In the genomic region with DNA sequence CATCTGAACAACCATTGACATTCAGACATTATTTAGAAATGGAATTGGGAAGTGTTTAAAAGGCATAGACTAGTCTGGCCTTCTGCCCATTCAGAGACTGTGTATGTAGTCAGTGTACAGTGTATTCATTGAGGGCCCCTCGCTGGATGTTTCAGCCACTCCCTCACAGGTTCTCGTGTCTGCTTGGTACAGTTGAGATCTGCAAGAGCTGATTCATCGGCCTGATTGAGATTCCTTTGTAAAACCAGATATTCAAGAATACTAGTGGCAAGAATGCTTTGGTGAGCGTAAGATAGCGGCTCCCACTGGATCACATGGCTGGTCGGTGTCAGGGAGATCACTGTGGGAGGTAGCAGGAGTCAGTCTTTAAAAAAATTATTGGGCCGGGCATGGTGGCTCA, we compare ENCODE assay signal across 21 cellular contexts.
DNase-seq lines count a peak whose midpoint lies in the region; TF ChIP-seq lines count a peak whose summit lies in the region.
"Had no signal": no experiment of that assay in that cellular context is flagged by ENCODE, and none has a peak within 500 bp of the region (broad histone marks: within the 10 kb centered on the region; RNA-seq: fewer than 3 reads in every experiment).

No MANE protein-coding gene starts in this region.

- H3K36me3 Mint-ChIP-seq in activated T-cell treated with anti-CD3 and anti-CD28 coated beads, Interleukin-2, amount 50 U/mL, for 24 hours (ENCODE audit: low read depth): no peaks in the 10 kb centered on the region

- WGBS in hepatocyte (ENCODE audit: low lambda C conversion rate, missing lambda C conversion rate): 72% methylated on average over 7 of the region's 7 CpGs

- in situ Hi-C loops in astrocyte of the spinal cord (cut with HindIII; ENCODE audit: low sequenced_read_pairs): no loop called here

- peaks cover 80% of the 10 kb centered on the region for H3K79me2 ChIP-seq in hepatocyte

- H3K27ac ChIP-seq in hepatocyte: peak overlapping the region; percentile 61
- H3K27ac ChIP-seq: left ventricle myocardium inferior, neutrophil, SK-N-MC had no signal

- H4K20me1 ChIP-seq in hepatocyte (ENCODE audit: insufficient read depth, poor library complexity, severe bottlenecking): no peaks in the 10 kb centered on the region

- no peaks in the 10 kb centered on the region for H3K9me3 Mint-ChIP-seq in activated T-cell treated with anti-CD3 and anti-CD28 coated beads, Interleukin-2, amount 50 U/mL, for 24 hours
- H3K9me3 Mint-ChIP-seq: activated B cell treated with CpG ODN at 0.5 μM for 24 hours; activated CD8-positive, alpha-beta T cell treated with anti-CD3 and anti-CD28 coated beads for 36 hours; effector memory CD8-positive, alpha-beta T cell; T-helper 2 cell treated with Interferon-gamma antibody and Interleukin-4, amounts not matched to agents 5 μg/mL and 100 μg/mL, for 36 hours had no signal

- no peaks in the 10 kb centered on the region for H3K27me3 ChIP-seq in hepatocyte
- H3K27me3 ChIP-seq: neutrophil had no signal

- H3K4me1 Mint-ChIP-seq in activated T-cell treated with anti-CD3 and anti-CD28 coated beads, Interleukin-2, amount 50 U/mL, for 24 hours (ENCODE audit: low read depth): no peaks in the 10 kb centered on the region
- H3K4me1 Mint-ChIP-seq: activated B cell treated with CpG ODN at 0.5 μM for 24 hours had no signal

- no peaks in the 10 kb centered on the region for H3K36me3 ChIP-seq in hepatocyte (replicated peaks; ENCODE audit: insufficient read depth, low read depth)
- H3K36me3 ChIP-seq: left ventricle myocardium inferior had no signal

- H3K27me3 Mint-ChIP-seq in activated T-cell treated with anti-CD3 and anti-CD28 coated beads, Interleukin-2, amount 50 U/mL, for 24 hours: no peaks in the 10 kb centered on the region
- H3K27me3 Mint-ChIP-seq: activated B cell treated with CpG ODN at 0.5 μM for 24 hours; activated CD8-positive, alpha-beta T cell treated with anti-CD3 and anti-CD28 coated beads for 36 hours; effector memory CD8-positive, alpha-beta T cell had no signal

- H3K4me2 ChIP-seq in hepatocyte: no peak overlapping the region

- H3K27ac Mint-ChIP-seq in activated T-cell treated with anti-CD3 and anti-CD28 coated beads, Interleukin-2, amount 50 U/mL, for 24 hours: no peak overlapping the region
- H3K27ac Mint-ChIP-seq: activated B cell treated with CpG ODN at 0.5 μM for 24 hours; activated CD8-positive, alpha-beta T cell treated with anti-CD3 and anti-CD28 coated beads for 36 hours; T-helper 2 cell treated with Interferon-gamma antibody and Interleukin-4, amounts not matched to agents 5 μg/mL and 100 μg/mL, for 36 hours had no signal

- DNase-seq in HPDE6-E6E7 (ENCODE audit: extremely low spot score): peak; percentile 81
- peak; percentile 68 for DNase-seq in astrocyte of the spinal cord (ENCODE audit: low read depth, low spot score)
- DNase-seq in hepatocyte (ENCODE audit: low spot score): peak; percentile 72
- peak; percentile 90 for DNase-seq in retinal pigment epithelial cell (ENCODE audit: low read depth)
- DNase-seq in NCI-H1092 (lab: John Stamatoyannopoulos, UW): no peak
- no peak for DNase-seq in activated T-cell treated with anti-CD3 and anti-CD28 coated beads, Interleukin-2, amount 50 U/mL, for 24 hours
- DNase-seq in SHP77 treated with DMSO at 0.1 percent for 48 hours (lab: John Stamatoyannopoulos, UW): no peak
- no peak for DNase-seq in NCI-H1694 (lab: John Stamatoyannopoulos, UW)
- DNase-seq: activated B cell treated with CpG ODN at 0.5 μM for 24 hours; activated CD8-positive, alpha-beta T cell treated with anti-CD3 and anti-CD28 coated beads for 36 hours; amygdala; effector memory CD8-positive, alpha-beta T cell; GF-D8; left ventricle myocardium inferior; NCI-H1048; NCI-H2029 treated with DMSO at 0.1 percent for 48 hours; right cardiac atrium; stimulated activated CD4-positive, alpha-beta T cell treated with anti-CD3 and anti-CD28 coated beads, Interleukin-15, amount 100 ng/mL, for 24 hours had no signal

- peaks cover 19% of the 10 kb centered on the region for H3K4me1 ChIP-seq in hepatocyte (ENCODE audit: insufficient read depth)

- no peak overlapping the region for H3K4me3 Mint-ChIP-seq in activated T-cell treated with anti-CD3 and anti-CD28 coated beads, Interleukin-2, amount 50 U/mL, for 24 hours
- H3K4me3 Mint-ChIP-seq: activated B cell treated with CpG ODN at 0.5 μM for 24 hours; activated CD8-positive, alpha-beta T cell treated with anti-CD3 and anti-CD28 coated beads for 36 hours; effector memory CD8-positive, alpha-beta T cell; T-helper 2 cell treated with Interferon-gamma antibody and Interleukin-4, amounts not matched to agents 5 μg/mL and 100 μg/mL, for 36 hours had no signal

- no peaks in the 10 kb centered on the region for H3K9me3 ChIP-seq in hepatocyte (ENCODE audit: low read depth)
- H3K9me3 ChIP-seq: left ventricle myocardium inferior, neutrophil had no signal

- no peak overlapping the region for H2AFZ ChIP-seq in hepatocyte

- no peak for TF ChIP-seq CTCF in astrocyte of the spinal cord (IDR thresholded peaks at IDR 0.05; ENCODE audit: low read depth, low read length)
- TF ChIP-seq CTCF in hepatocyte (IDR thresholded peaks at IDR 0.05; ENCODE audit: poor library complexity): no peak
- TF ChIP-seq CTCF in retinal pigment epithelial cell (conservative IDR thresholded peaks at IDR 0.05; ENCODE audit: low read depth, low read length): no peak

- H3K4me3 ChIP-seq in astrocyte of the spinal cord (ENCODE audit: low read depth, low read length) (no peak overlapping the region), hepatocyte (no peak overlapping the region), retinal pigment epithelial cell (ENCODE audit: low read length) (no peak overlapping the region)
- H3K4me3 ChIP-seq: left ventricle myocardium inferior, SK-N-MC had no signal

- no peaks in the 10 kb centered on the region for H3K9me2 ChIP-seq in hepatocyte (replicated peaks; ENCODE audit: insufficient read depth)

Comparison
In these comparisons a context has a peak if more than half of its experiments do, and no peak if none do; other contexts are left out.
1. DNase-seq: peak in HPDE6-E6E7 (single experiment), astrocyte of the spinal cord (single experiment), hepatocyte (single experiment) and retinal pigment epithelial cell (single experiment); none in NCI-H1092 (single experiment), activated T-cell treated with anti-CD3 and anti-CD28 coated beads, Interleukin-2, amount 50 U/mL, for 24 hours (single experiment), SHP77 treated with DMSO at 0.1 percent for 48 hours (single experiment) and NCI-H1694 (single experiment).